19 cellular contexts compared by ENCODE assay signal in the genomic region with DNA sequence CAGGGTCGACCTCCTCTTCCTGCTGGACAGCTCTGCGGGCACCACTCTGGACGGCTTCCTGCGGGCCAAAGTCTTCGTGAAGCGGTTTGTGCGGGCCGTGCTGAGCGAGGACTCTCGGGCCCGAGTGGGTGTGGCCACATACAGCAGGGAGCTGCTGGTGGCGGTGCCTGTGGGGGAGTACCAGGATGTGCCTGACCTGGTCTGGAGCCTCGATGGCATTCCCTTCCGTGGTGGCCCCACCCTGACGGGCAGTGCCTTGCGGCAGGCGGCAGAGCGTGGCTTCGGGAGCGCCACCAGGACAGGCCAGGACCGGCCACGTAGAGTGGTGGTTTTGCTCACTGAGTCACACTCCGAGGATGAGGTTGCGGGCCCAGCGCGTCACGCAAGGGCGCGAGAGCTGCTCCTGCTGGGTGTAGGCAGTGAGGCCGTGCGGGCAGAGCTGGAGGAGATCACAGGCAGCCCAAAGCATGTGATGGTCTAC. TPM values are rescaled to one million over a fixed set of nuclear protein-coding genes. Genes with fewer than 3 reads are reported as not detected.
"Had no signal": no experiment of that assay in that cellular context is flagged by ENCODE, and none has a peak within 500 bp of the region (broad histone marks: within the 10 kb centered on the region; RNA-seq: fewer than 3 reads in every experiment).

No MANE protein-coding gene starts in this region.

- H3K4me1 Mint-ChIP-seq: memory B cell, naive B cell had no signal

- H3K36me3 Mint-ChIP-seq: activated naive CD4-positive, alpha-beta T cell treated with anti-CD3 and anti-CD28 coated beads, Interleukin-2, amount 50 U/mL, for 72 hours; memory B cell; naive B cell had no signal

- H3K27ac Mint-ChIP-seq: activated naive CD4-positive, alpha-beta T cell treated with anti-CD3 and anti-CD28 coated beads, Interleukin-2, amount 50 U/mL, for 72 hours; memory B cell had no signal

- H3K9ac ChIP-seq: neural progenitor cell had no signal

- H3K36me3 ChIP-seq: left lung, neural progenitor cell, ovary, upper lobe of left lung had no signal

- H3K4me1 ChIP-seq: foreskin keratinocyte, left lung, neural progenitor cell had no signal

- H3K4me2 ChIP-seq: hepatocyte, neural progenitor cell had no signal

- H3K27me3 Mint-ChIP-seq: memory B cell, naive B cell had no signal

- H3K4me3 ChIP-seq: dorsolateral prefrontal cortex, hepatocyte, left lung, mucosa of descending colon, neural progenitor cell, ovary, upper lobe of left lung had no signal

- H3K27ac ChIP-seq: dorsolateral prefrontal cortex, foreskin keratinocyte, hepatocyte, left lung, neural progenitor cell, ovary, upper lobe of left lung had no signal

- H3K79me2 ChIP-seq: hepatocyte had no signal

- DNase-seq: activated CD4-positive, CD25-positive, alpha-beta regulatory T cell treated with anti-CD3 and anti-CD28 coated beads, Interleukin-2, amount 50 U/mL, for 72 hours; activated CD8-positive, alpha-beta memory T cell treated with anti-CD3 and anti-CD28 coated beads for 24 hours; activated CD8-positive, alpha-beta memory T cell treated with anti-CD3 and anti-CD28 coated beads, Interleukin-2, amount 50 U/mL, for 48 hours; activated gamma-delta T cell treated with Interleukin-2 at 50 U/mL for 16 hours; activated T-cell treated with anti-CD3 and anti-CD28 coated beads, Interleukin-2, amount 50 U/mL, for 48 hours; foreskin keratinocyte; mucosa of descending colon; naive B cell; ovary; stimulated activated CD4-positive, alpha-beta T cell treated with anti-CD3 and anti-CD28 coated beads, Interleukin-2, amount 100 ng/mL, for 24 hours; stimulated activated naive CD4-positive, alpha-beta T cell treated with Interleukin-2 at 50 U/mL for 16 hours had no signal

- H3K9me3 Mint-ChIP-seq: activated naive CD4-positive, alpha-beta T cell treated with anti-CD3 and anti-CD28 coated beads, Interleukin-2, amount 50 U/mL, for 72 hours; memory B cell; naive B cell; neural progenitor cell had no signal

- H2AFZ ChIP-seq: hepatocyte, neural progenitor cell had no signal

- ATAC-seq: activated naive CD4-positive, alpha-beta T cell treated with anti-CD3 and anti-CD28 coated beads, Interleukin-2, amount 50 U/mL, for 72 hours; foreskin keratinocyte; left lung; mucosa of descending colon had no signal

- H3K4me3 Mint-ChIP-seq: memory B cell, naive B cell, neural progenitor cell had no signal

- H3K9me3 ChIP-seq: left lung, mucosa of descending colon, ovary, upper lobe of left lung had no signal

- H3K27me3 ChIP-seq: dorsolateral prefrontal cortex, foreskin keratinocyte, hepatocyte, left lung, neural progenitor cell, ovary, upper lobe of left lung had no signal

RNA-seq across cellular contexts. Expression of a gene that starts 46.9 kb away (rescaled TPM):
- total RNA-seq: T-helper 1 cell treated with Interleukin-12 subunit alpha and Interleukin-12 subunit beta and Interleukin-4 antibody, amounts not matched to agents 30 ng/mL and 1 ng/mL, for 36 hours had no signal
